In the genomic region with DNA sequence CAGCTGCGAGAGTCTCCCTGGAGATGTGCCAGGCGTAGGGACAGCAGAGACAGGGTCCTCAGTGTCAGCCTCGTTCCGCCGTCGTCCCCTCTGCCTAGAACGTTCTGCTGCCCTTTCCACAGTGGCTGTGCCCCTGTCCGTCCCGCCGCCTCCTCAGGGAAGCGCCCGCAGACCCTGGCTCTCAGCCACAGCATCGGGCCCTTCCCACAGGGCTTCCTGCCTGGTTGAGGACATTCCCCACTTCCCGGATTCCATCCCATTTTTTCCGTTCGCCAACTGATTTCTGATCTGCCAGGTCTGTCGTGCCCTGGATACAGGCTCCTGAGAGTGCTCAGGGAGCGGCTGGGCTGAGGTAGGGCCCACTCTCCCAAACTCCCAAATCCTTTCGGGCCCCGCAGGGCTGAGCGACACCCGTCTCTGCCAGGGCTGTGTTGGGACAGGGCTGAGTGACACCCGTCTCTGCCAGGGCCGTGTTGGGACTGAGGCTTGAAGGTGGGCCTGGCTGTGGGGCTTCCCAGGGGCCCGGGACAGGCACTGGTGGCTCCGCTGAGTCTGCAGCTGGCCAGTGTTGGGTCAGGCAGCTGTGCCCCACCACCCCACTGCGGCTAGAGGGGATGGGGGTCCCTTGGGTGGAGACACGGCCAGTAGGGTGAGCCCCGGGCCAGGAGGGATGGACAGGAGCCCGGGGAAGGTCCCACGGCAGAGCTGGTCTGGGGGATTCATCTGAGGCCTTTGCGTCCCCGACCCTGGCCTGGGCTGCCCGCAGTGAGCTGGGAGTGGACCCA, we compare ENCODE assay signal across 16 cellular contexts. TPM values are rescaled to one million over a fixed set of nuclear protein-coding genes. Genes with fewer than 3 reads are reported as not detected.
"Had no signal": no experiment of that assay in that cellular context is flagged by ENCODE, and none has a peak within 500 bp of the region (broad histone marks: within the 10 kb centered on the region; RNA-seq: fewer than 3 reads in every experiment).

No MANE protein-coding gene starts in this region.

- H3K9me3 ChIP-seq: heart left ventricle, thyroid gland had no signal

- H3K27ac ChIP-seq: heart left ventricle, SK-N-MC, thyroid gland had no signal

- DNase-seq: activated CD4-positive, alpha-beta T cell treated with anti-CD3 and anti-CD28 coated beads, Interleukin-2, amount 50 U/mL, for 4 hours; activated gamma-delta T cell; activated naive CD8-positive, alpha-beta T cell treated with anti-CD3 and anti-CD28 coated beads, Interleukin-2, amount 10 ng/mL, durations not matched to agents 7 days and 5 days; activated T-cell treated with anti-CD3 and anti-CD28 coated beads, Interleukin-2, amount 50 U/mL, for 24 hours; effector CD4-positive, alpha-beta T cell; heart left ventricle; stimulated activated CD4-positive, alpha-beta T cell treated with anti-CD3 and anti-CD28 coated beads, Interleukin-15, amount 100 ng/mL, for 24 hours; stimulated activated CD4-positive, alpha-beta T cell treated with anti-CD3 and anti-CD28 coated beads, Interleukin-4, amount 100 ng/mL, for 4 hours; thyroid gland had no signal

- H3K27ac Mint-ChIP-seq: activated naive CD8-positive, alpha-beta T cell treated with anti-CD3 and anti-CD28 coated beads, Interleukin-2, amount 10 ng/mL, durations not matched to agents 7 days and 5 days; activated T-cell treated with anti-CD3 and anti-CD28 coated beads, Interleukin-2, amount 50 U/mL, for 24 hours; natural killer cell treated with Interleukin-12 subunit alpha and Interleukin-12 subunit beta and Interleukin-15 and Interleukin-18, amount 100 ng/mL, for 72 hours; T-helper 1 cell treated with Interleukin-12 subunit alpha and Interleukin-12 subunit beta and Interleukin-4 antibody, amounts not matched to agents 30 μg/mL and 1 μg/mL, for 36 hours had no signal

- H3K4me1 Mint-ChIP-seq: activated naive CD8-positive, alpha-beta T cell treated with anti-CD3 and anti-CD28 coated beads, Interleukin-2, amount 10 ng/mL, durations not matched to agents 7 days and 5 days had no signal

- H3K9me3 Mint-ChIP-seq: activated naive CD8-positive, alpha-beta T cell treated with anti-CD3 and anti-CD28 coated beads, Interleukin-2, amount 10 ng/mL, durations not matched to agents 7 days and 5 days; activated T-cell treated with anti-CD3 and anti-CD28 coated beads, Interleukin-2, amount 50 U/mL, for 24 hours; natural killer cell treated with Interleukin-12 subunit alpha and Interleukin-12 subunit beta and Interleukin-15 and Interleukin-18, amount 100 ng/mL, for 72 hours; T-helper 1 cell treated with Interleukin-12 subunit alpha and Interleukin-12 subunit beta and Interleukin-4 antibody, amounts not matched to agents 30 μg/mL and 1 μg/mL, for 36 hours had no signal

- H3K36me3 Mint-ChIP-seq: activated naive CD8-positive, alpha-beta T cell treated with anti-CD3 and anti-CD28 coated beads, Interleukin-2, amount 10 ng/mL, durations not matched to agents 7 days and 5 days; natural killer cell treated with Interleukin-12 subunit alpha and Interleukin-12 subunit beta and Interleukin-15 and Interleukin-18, amount 100 ng/mL, for 72 hours had no signal

- H3K4me3 Mint-ChIP-seq: activated naive CD8-positive, alpha-beta T cell treated with anti-CD3 and anti-CD28 coated beads, Interleukin-2, amount 10 ng/mL, durations not matched to agents 7 days and 5 days; activated T-cell treated with anti-CD3 and anti-CD28 coated beads, Interleukin-2, amount 50 U/mL, for 24 hours; natural killer cell treated with Interleukin-12 subunit alpha and Interleukin-12 subunit beta and Interleukin-15 and Interleukin-18, amount 100 ng/mL, for 72 hours; T-helper 1 cell treated with Interleukin-12 subunit alpha and Interleukin-12 subunit beta and Interleukin-4 antibody, amounts not matched to agents 30 μg/mL and 1 μg/mL, for 36 hours had no signal

- H3K27me3 Mint-ChIP-seq: activated naive CD8-positive, alpha-beta T cell treated with anti-CD3 and anti-CD28 coated beads, Interleukin-2, amount 10 ng/mL, durations not matched to agents 7 days and 5 days; activated T-cell treated with anti-CD3 and anti-CD28 coated beads, Interleukin-2, amount 50 U/mL, for 24 hours; natural killer cell treated with Interleukin-12 subunit alpha and Interleukin-12 subunit beta and Interleukin-15 and Interleukin-18, amount 100 ng/mL, for 72 hours had no signal

- H3K27me3 ChIP-seq: heart left ventricle, thyroid gland had no signal

- H3K4me3 ChIP-seq: heart left ventricle, SK-N-MC, thyroid gland had no signal

- ATAC-seq: heart left ventricle; natural killer cell treated with Interleukin-12 subunit alpha and Interleukin-12 subunit beta and Interleukin-15 and Interleukin-18, amount 100 ng/mL, for 72 hours had no signal

- H3K36me3 ChIP-seq: thyroid gland had no signal

RNA-seq across cellular contexts. Expression of a gene that starts 43.8 kb away (rescaled TPM):
- total RNA-seq: activated naive CD8-positive, alpha-beta T cell treated with anti-CD3 and anti-CD28 coated beads, Interleukin-2, amount 10 ng/mL, durations not matched to agents 7 days and 5 days; endothelial cell of umbilical vein; fibroblast of lung; lung microvascular endothelial cell; natural killer cell treated with Interleukin-12 subunit alpha and Interleukin-12 subunit beta and Interleukin-15 and Interleukin-18, amount 100 ng/mL, for 72 hours; osteocyte had no signal
- polyA plus RNA-seq: endothelial cell of umbilical vein, fibroblast of lung, heart left ventricle had no signal
